9 cellular contexts compared by ENCODE assay signal in genomic region chr18:46950064-46950656, GRCh38. TPM values are rescaled to one million over a fixed set of nuclear protein-coding genes. Genes with fewer than 3 reads are reported as not detected.
DNase-seq lines count a peak whose midpoint lies in the region; ATAC-seq, FAIRE-seq and TF ChIP-seq lines count a peak whose summit lies in the region.
"Had no signal": no experiment of that assay in that cellular context is flagged by ENCODE, and none has a peak within 500 bp of the region (broad histone marks: within the 10 kb centered on the region; RNA-seq: fewer than 3 reads in every experiment).

No MANE protein-coding gene starts in this region.

- H3K27me3 ChIP-seq in bronchial epithelial cell (ENCODE audit: control insufficient read depth, insufficient read depth, low read length), result no peaks in the 10 kb centered on the region

- ATAC-seq in HG03196 (IDR thresholded peaks at IDR 0.05; ENCODE audit: unreplicated experiment) (no peak), HG02678 (IDR thresholded peaks at IDR 0.05; ENCODE audit: unreplicated experiment) (no peak), HG03175 (IDR thresholded peaks at IDR 0.05; ENCODE audit: unreplicated experiment) (no peak)

- DNase-seq in SKM-1 treated with dmso at 0.1 percent for 144 hours (lab: John Stamatoyannopoulos, UW; ENCODE audit: unreplicated experiment), result peak; percentile 12
- no peak for DNase-seq in SKM-1 (lab: John Stamatoyannopoulos, UW; ENCODE audit: unreplicated experiment)
- peak; percentile 31 for DNase-seq in NCI-H146 (lab: John Stamatoyannopoulos, UW)
- DNase-seq in bronchial epithelial cell (ENCODE audit: low read depth), result peak; percentile 36
- DNase-seq in progenitor cell of endocrine pancreas (ENCODE audit: low spot score, unreplicated experiment), result no peak
- DNase-seq: activated effector memory CD4-positive, alpha-beta T cell treated with Interleukin-2 at 50 U/mL for 16 hours had no signal

- peak; percentile 39 for TF ChIP-seq CTCF in bronchial epithelial cell (IDR thresholded peaks at IDR 0.05; ENCODE audit: insufficient read depth, low read length, severe bottlenecking)
- TF ChIP-seq CTCF in progenitor cell of endocrine pancreas (IDR thresholded peaks at IDR 0.05; ENCODE audit: unreplicated experiment), result peak; percentile 60

- no peak overlapping the region for H3K4me3 Mint-ChIP-seq in progenitor cell of endocrine pancreas (ENCODE audit: low read depth)

- H3K36me3 ChIP-seq in bronchial epithelial cell (ENCODE audit: control insufficient read depth, insufficient read depth, low read length), result no peaks in the 10 kb centered on the region

- no peak for FAIRE-seq in bronchial epithelial cell (lab: Jason Lieb, UNC)

- no peaks in the 10 kb centered on the region for H3K9me3 Mint-ChIP-seq in progenitor cell of endocrine pancreas (ENCODE audit: low read depth)

- no peak overlapping the region for H3K4me3 ChIP-seq in bronchial epithelial cell (ENCODE audit: low read depth, low read length)

- no peaks in the 10 kb centered on the region for H3K36me3 Mint-ChIP-seq in progenitor cell of endocrine pancreas (ENCODE audit: insufficient read depth)

- H3K4me1 Mint-ChIP-seq in progenitor cell of endocrine pancreas (ENCODE audit: low read depth), result no peaks in the 10 kb centered on the region

- no peaks in the 10 kb centered on the region for H3K27me3 Mint-ChIP-seq in progenitor cell of endocrine pancreas

- no peak overlapping the region for H3K27ac Mint-ChIP-seq in progenitor cell of endocrine pancreas

RNA-seq across cellular contexts. Expression of gene KATNAL2, which starts 32.8 kb away (rescaled TPM):
- total RNA-seq in bronchial epithelial cell, result under 0.01 and 0.77 TPM in 2 replicates
- total RNA-seq in progenitor cell of endocrine pancreas, result 6.1 and 8.0 TPM in 2 replicates

RNA-seq across cellular contexts. Expression of gene PIAS2, which starts 32.9 kb away (rescaled TPM):
- total RNA-seq in bronchial epithelial cell (12.9 and 13.7 TPM in 2 replicates), progenitor cell of endocrine pancreas (36.3 and 42.6 TPM in 2 replicates)

Comparison
In these comparisons a context has a peak if more than half of its experiments do, and no peak if none do; other contexts are left out.
1. DNase-seq: peak in SKM-1 treated with dmso at 0.1 percent for 144 hours (single experiment), NCI-H146 (single experiment) and bronchial epithelial cell (single experiment); none in SKM-1 (single experiment) and progenitor cell of endocrine pancreas (single experiment).